8 cellular contexts compared by ENCODE assay signal in the genomic region with DNA sequence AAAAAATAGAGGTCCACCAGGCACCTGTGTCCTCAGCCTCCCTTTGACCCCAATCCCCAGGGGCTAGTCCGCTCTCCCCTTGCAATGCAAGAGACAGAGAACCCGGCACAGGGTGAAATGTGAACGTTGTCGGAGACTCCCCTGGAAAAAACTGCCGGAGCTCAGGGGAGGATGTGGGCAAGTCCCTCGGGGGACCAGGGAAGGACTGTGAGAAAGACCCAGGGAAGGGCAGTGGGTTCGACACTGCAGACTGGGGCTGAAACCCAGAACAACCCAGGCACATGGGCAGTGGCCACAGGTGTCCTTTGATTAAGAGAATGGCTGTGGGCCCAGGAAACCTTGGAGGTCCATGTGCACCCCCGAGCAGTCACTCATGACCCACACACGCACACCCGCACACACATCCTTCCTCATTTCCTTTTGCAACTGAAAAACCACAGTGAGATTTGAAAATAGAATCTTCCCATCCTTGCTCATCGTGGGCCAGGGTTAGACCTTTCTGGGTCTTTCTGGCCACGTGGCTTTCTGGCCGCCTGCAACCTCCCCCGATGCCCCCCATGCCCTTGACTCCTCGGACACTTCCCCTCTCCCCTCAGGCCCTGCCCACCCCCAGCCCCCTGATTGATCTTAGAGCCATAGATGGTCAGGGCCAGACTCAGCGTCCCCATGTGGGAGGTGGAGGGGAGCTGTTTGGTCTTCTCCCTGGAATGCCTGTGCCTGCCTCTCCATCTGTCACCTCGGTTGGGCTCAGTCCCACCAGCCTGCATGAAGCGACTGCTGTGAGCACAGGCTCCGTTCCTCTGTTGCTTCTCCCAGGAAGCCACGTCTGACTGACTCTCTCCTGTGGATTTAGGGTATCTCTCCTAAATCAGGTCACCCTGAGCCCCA. TPM values are rescaled to one million over a fixed set of nuclear protein-coding genes. Genes with fewer than 3 reads are reported as not detected.
DNase-seq lines count a peak whose midpoint lies in the region; ATAC-seq and TF ChIP-seq lines count a peak whose summit lies in the region.

No MANE protein-coding gene starts in this region.

- H3K4me3 ChIP-seq in CD8-positive, alpha-beta T cell (ENCODE audit: low read depth, low read length): no peak overlapping the region
- H3K4me3 ChIP-seq in Karpas-422 (ENCODE audit: low read length): no peak overlapping the region

- no peaks in the 10 kb centered on the region for H3K79me2 ChIP-seq in Karpas-422 (ENCODE audit: low read length)

- intact Hi-C loops in CD8-positive, alpha-beta T cell (cut with DNase I, micrococcal nuclease): no loop called here

- TF ChIP-seq CTCF in CD8-positive, alpha-beta T cell (IDR thresholded peaks at IDR 0.05): no peak
- no peak for TF ChIP-seq CTCF in GM20000 (IDR thresholded peaks at IDR 0.05; ENCODE audit: extremely low read depth, missing control alignments)

- no peaks in the 10 kb centered on the region for H3K36me3 ChIP-seq in CD8-positive, alpha-beta T cell (ENCODE audit: insufficient read depth, low read length)
- H3K36me3 ChIP-seq in Karpas-422 (ENCODE audit: insufficient read depth, low read length): no peaks in the 10 kb centered on the region; the same call in 1 of the 2 replicates

- H3K4me2 ChIP-seq in Karpas-422 (ENCODE audit: low read depth, low read length, poor library complexity, severe bottlenecking): no peak overlapping the region

- peaks cover 12% of the 10 kb centered on the region for H3K4me1 ChIP-seq in CD8-positive, alpha-beta T cell (ENCODE audit: insufficient read depth, low read length)
- H3K4me1 ChIP-seq in Karpas-422 (ENCODE audit: low read length): peaks cover 32% of the 10 kb centered on the region

- peak overlapping the region; percentile 56 for H3K4me3 Mint-ChIP-seq in CD8-positive, alpha-beta T cell
- peak overlapping the region; percentile 34 for H3K4me3 Mint-ChIP-seq in central memory CD8-positive, alpha-beta T cell

- no peaks in the 10 kb centered on the region for H3K27me3 ChIP-seq in CD8-positive, alpha-beta T cell (ENCODE audit: insufficient read depth, low read length)
- H3K27me3 ChIP-seq in Karpas-422 (ENCODE audit: low read length): no peaks in the 10 kb centered on the region

- no peak overlapping the region for H3K27ac ChIP-seq in CD8-positive, alpha-beta T cell (ENCODE audit: low read depth, low read length)
- H3K27ac ChIP-seq in Karpas-422 (ENCODE audit: low read length): no peak overlapping the region

- H4K20me1 ChIP-seq in Karpas-422 (ENCODE audit: insufficient read depth, low read depth, low read length): no peaks in the 10 kb centered on the region

- no peak for ATAC-seq in CD8-positive, alpha-beta T cell
- peak; percentile 32 for ATAC-seq in central memory CD8-positive, alpha-beta T cell (replicated peaks; ENCODE audit: extremely low read depth, poor library complexity, severe bottlenecking)

- no peak overlapping the region for H2AFZ ChIP-seq in Karpas-422 (ENCODE audit: low read length)

- H3K4me1 Mint-ChIP-seq in CD8-positive, alpha-beta T cell (ENCODE audit: low read depth): peaks cover 13% of the 10 kb centered on the region
- peaks cover 23% of the 10 kb centered on the region for H3K4me1 Mint-ChIP-seq in central memory CD8-positive, alpha-beta T cell

- POLR2A ChIA-PET in CD8-positive, alpha-beta T cell (lab: Charles Lee): no interaction called here

- H3K9me3 Mint-ChIP-seq in CD8-positive, alpha-beta T cell: no peaks in the 10 kb centered on the region
- no peaks in the 10 kb centered on the region for H3K9me3 Mint-ChIP-seq in central memory CD8-positive, alpha-beta T cell

- no peaks in the 10 kb centered on the region for H3K9me2 ChIP-seq in Karpas-422 (replicated peaks; ENCODE audit: insufficient read depth, low read length)

- no peak overlapping the region for H3K27ac Mint-ChIP-seq in CD8-positive, alpha-beta T cell
- no peak overlapping the region for H3K27ac Mint-ChIP-seq in central memory CD8-positive, alpha-beta T cell (ENCODE audit: low read depth)

- 0 out of 2 replicates have a peak overlapping the region, but pooled peaks have one; percentile 5 for H3K9ac ChIP-seq in Karpas-422 (ENCODE audit: low read length)

- no peak for DNase-seq in CD8-positive, alpha-beta T cell
- DNase-seq in GM20000 (ENCODE audit: low spot score): peak; percentile 63
- DNase-seq in Karpas-422: peak; percentile 43
- no peak for DNase-seq in central memory CD8-positive, alpha-beta T cell (ENCODE audit: low spot score in 2 of 2)
- no peak for DNase-seq in activated gamma-delta T cell treated with Interleukin-2 at 50 U/mL for 16 hours
- no peak for DNase-seq in COLO829 (ENCODE audit: low spot score)
- no peak for DNase-seq in NCI-H1436 treated with DMSO at 0.1 percent for 48 hours (lab: John Stamatoyannopoulos, UW)
- no peak for DNase-seq in NCI-H128 (lab: John Stamatoyannopoulos, UW; ENCODE audit: unreplicated experiment)

- no peaks in the 10 kb centered on the region for H3K9me3 ChIP-seq in CD8-positive, alpha-beta T cell (ENCODE audit: low read length)
- no peaks in the 10 kb centered on the region for H3K9me3 ChIP-seq in Karpas-422 (ENCODE audit: low read length)

- CTCF ChIA-PET in CD8-positive, alpha-beta T cell (lab: Charles Lee): interaction anchor here (1.0 to 3.7 kb wide), 3 partner anchors 11 to 184 kb away, joined by 3 to 20 read pairs (median 5); no protein-coding TSS in a partner anchor

- H3K36me3 Mint-ChIP-seq in CD8-positive, alpha-beta T cell: no peaks in the 10 kb centered on the region
- H3K36me3 Mint-ChIP-seq in central memory CD8-positive, alpha-beta T cell (ENCODE audit: insufficient read depth): peaks cover 2% of the 10 kb centered on the region

- H3K27me3 Mint-ChIP-seq in CD8-positive, alpha-beta T cell (ENCODE audit: low read depth): peaks cover 3% of the 10 kb centered on the region
- no peaks in the 10 kb centered on the region for H3K27me3 Mint-ChIP-seq in central memory CD8-positive, alpha-beta T cell

RNA-seq across cellular contexts. Expression of a gene that starts 7.9 kb away (rescaled TPM):
- 1 to 10 TPM; 1.3 to 1.4 TPM for total RNA-seq in CD8-positive, alpha-beta T cell
- 2.3 and 10.5 TPM in 2 replicates for total RNA-seq in Karpas-422 (2014; rRNA removed; shearing (Covaris generic); ENCODE audit: low replicate concordance)

RNA-seq across cellular contexts. Expression of a gene that starts 36.5 kb away (rescaled TPM):
- total RNA-seq in CD8-positive, alpha-beta T cell: 10 to 100 TPM in 1 of 2 experiments, 1 to 10 TPM in 1; 8.8 to 10.7 TPM
- 18.9 and 27.3 TPM in 2 replicates for total RNA-seq in Karpas-422 (2014; rRNA removed; shearing (Covaris generic); ENCODE audit: low replicate concordance)

RNA-seq across cellular contexts. Expression of a gene that starts 43.5 kb away (rescaled TPM):
- total RNA-seq in CD8-positive, alpha-beta T cell: 100 to 1,000 TPM; 330 to 357 TPM
- 200 and 286 TPM in 2 replicates for total RNA-seq in Karpas-422 (2014; rRNA removed; shearing (Covaris generic); ENCODE audit: low replicate concordance)

Comparison
In these comparisons a context has a peak if more than half of its experiments do, and no peak if none do; other contexts are left out.
1. DNase-seq: peak in GM20000 (single experiment) and Karpas-422 (single experiment); none in CD8-positive, alpha-beta T cell (0 of 7), central memory CD8-positive, alpha-beta T cell (0 of 2), activated gamma-delta T cell treated with Interleukin-2 at 50 U/mL for 16 hours (single experiment), COLO829 (single experiment), NCI-H1436 treated with DMSO at 0.1 percent for 48 hours (single experiment) and NCI-H128 (single experiment).